In genomic region chr21:31343030-31343510, GRCh38 we compare ENCODE assay signal across 10 cellular contexts. TPM values are rescaled to one million over a fixed set of nuclear protein-coding genes. Genes with fewer than 3 reads are reported as not detected.
DNase-seq lines count a peak whose midpoint lies in the region; ATAC-seq, FAIRE-seq and TF ChIP-seq lines count a peak whose summit lies in the region.
"Had no signal": no experiment of that assay in that cellular context is flagged by ENCODE, and none has a peak within 500 bp of the region (broad histone marks: within the 10 kb centered on the region; RNA-seq: fewer than 3 reads in every experiment).

No MANE protein-coding gene starts in this region.

- no peaks in the 10 kb centered on the region for H4K20me1 ChIP-seq in keratinocyte (ENCODE audit: control insufficient read depth, extremely low read depth, insufficient read depth, low read length)

- H3K9me3 Mint-ChIP-seq in activated T-cell treated with anti-CD3 and anti-CD28 coated beads, Interleukin-2, amount 50 U/mL, for 72 hours: no peaks in the 10 kb centered on the region
- H3K9me3 Mint-ChIP-seq in brain: no peaks in the 10 kb centered on the region

- peak overlapping the region; percentile 82 for H2AFZ ChIP-seq in keratinocyte (ENCODE audit: control insufficient read depth, low read length)

- H3K9me1 ChIP-seq in keratinocyte (ENCODE audit: control insufficient read depth, extremely low read depth, insufficient read depth, low read length): no peaks in the 10 kb centered on the region

- H3K27me3 ChIP-seq in keratinocyte (ENCODE audit: control insufficient read depth, extremely low read depth, insufficient read depth, low read length) (no peaks in the 10 kb centered on the region), suprapubic skin (peaks cover 5% of the 10 kb centered on the region), HAP-1 (ENCODE audit: low read depth) (peaks cover 26% of the 10 kb centered on the region)

- peaks cover 6 to 8% of the 10 kb centered on the region in 2 donors for H3K36me3 Mint-ChIP-seq in activated T-cell treated with anti-CD3 and anti-CD28 coated beads, Interleukin-2, amount 50 U/mL, for 72 hours (ENCODE audit: insufficient read depth in 2 of 2)
- H3K36me3 Mint-ChIP-seq in brain: no peaks in the 10 kb centered on the region

- 42% methylated on average over 2 of the region's 2 CpGs for WGBS in suprapubic skin

- peak overlapping the region; percentile 67 to 86 (median 82) for H3K4me3 ChIP-seq in keratinocyte (ENCODE audit: control insufficient read depth in 2 of 3, extremely low read depth in 1 of 3, insufficient read depth in 2 of 3, low read depth in 1 of 3, low read length in 3 of 3)
- H3K4me3 ChIP-seq in suprapubic skin: peak overlapping the region; percentile 60
- no peak overlapping the region for H3K4me3 ChIP-seq in HAP-1

- peak overlapping the region; percentile 88 for H3K9ac ChIP-seq in keratinocyte (ENCODE audit: control insufficient read depth, extremely low read depth, insufficient read depth, low read length)

- FAIRE-seq in keratinocyte (lab: Jason Lieb, UNC): no peak

- H3K9me3 ChIP-seq in keratinocyte (ENCODE audit: control insufficient read depth, low read depth, low read length) (no peaks in the 10 kb centered on the region), suprapubic skin (no peaks in the 10 kb centered on the region), HAP-1 (no peaks in the 10 kb centered on the region)

- H3K27ac ChIP-seq in keratinocyte (ENCODE audit: control insufficient read depth, insufficient read depth, low read length) (peak overlapping the region; percentile 78), suprapubic skin (peak overlapping the region; percentile 76)

- H3K27me3 Mint-ChIP-seq in activated T-cell treated with anti-CD3 and anti-CD28 coated beads, Interleukin-2, amount 50 U/mL, for 72 hours (ENCODE audit: low read depth): no peaks in the 10 kb centered on the region
- peaks cover 53% of the 10 kb centered on the region for H3K27me3 Mint-ChIP-seq in brain

- H3K4me2 ChIP-seq in keratinocyte (ENCODE audit: control insufficient read depth, extremely low read depth, insufficient read depth, low read depth, low read length): peak overlapping the region; percentile 97

- H3K4me1 Mint-ChIP-seq in activated T-cell treated with anti-CD3 and anti-CD28 coated beads, Interleukin-2, amount 50 U/mL, for 72 hours (ENCODE audit: low read depth): peaks cover 82% of the 10 kb centered on the region
- peaks cover 40% of the 10 kb centered on the region for H3K4me1 Mint-ChIP-seq in brain

- no peak for TF ChIP-seq POLR2A in suprapubic skin (IDR thresholded peaks at IDR 0.05)

- peak overlapping the region; percentile 87 for H3K27ac Mint-ChIP-seq in activated T-cell treated with anti-CD3 and anti-CD28 coated beads, Interleukin-2, amount 50 U/mL, for 72 hours
- H3K27ac Mint-ChIP-seq in brain: peak overlapping the region in 1 of 5 experiments; percentile 54

- in situ Hi-C loops in HAP-1 (cut with MboI; ENCODE audit: low sequenced_read_pairs): loop anchor here (10.0 kb wide), 1 partner anchor 262 kb away; no protein-coding TSS in a partner anchor
- in situ Hi-C loops in KBM-7 (cut with MboI; ENCODE audit: low pct_unique_long_range_greater_than_20kb, low sequenced_read_pairs): no loop called here

- DNase-seq in activated T-cell treated with anti-CD3 and anti-CD28 coated beads, Interleukin-2, amount 50 U/mL, for 72 hours: no peak
- no peak for DNase-seq in activated T-cell treated with anti-CD3 and anti-CD28 coated beads, Interleukin-2, amount 50 U/mL, for 1 hour
- DNase-seq in keratinocyte (ENCODE audit: low read depth, low spot score): no peak
- DNase-seq in suprapubic skin (ENCODE audit: low spot score in 2 of 2): no peak
- DNase-seq in HAP-1 (ENCODE audit: low spot score in 2 of 2): no peak
- no peak for DNase-seq in KBM-7
- no peak for DNase-seq in NCI-H748 (lab: John Stamatoyannopoulos, UW; ENCODE audit: unreplicated experiment)
- DNase-seq: NCI-H1105 treated with DMSO at 0.1 percent for 48 hours, SIG-M5 had no signal

- dilution Hi-C loops in keratinocyte (cut with MboI; ENCODE audit: extremely low pct_ligation_motif_present, low sequenced_read_pairs): no loop called here

- TF ChIP-seq EP300 in suprapubic skin (IDR thresholded peaks at IDR 0.05): no peak

- H3K79me2 ChIP-seq in keratinocyte (ENCODE audit: control insufficient read depth, insufficient read depth, low read length): peaks cover 2% of the 10 kb centered on the region

- TF ChIP-seq CTCF in brain (conservative IDR thresholded peaks at IDR 0.05) (no peak), keratinocyte (optimal IDR thresholded peaks at IDR 0.05 in 1 of 3, IDR thresholded peaks at IDR 0.05 in 1 of 3, conservative IDR thresholded peaks at IDR 0.05 in 1 of 3; ENCODE audit: extremely low read depth in 1 of 3, insufficient read depth in 2 of 3, low read length in 3 of 3) (no peak), suprapubic skin (IDR thresholded peaks at IDR 0.05) (no peak)

- peaks cover 22% of the 10 kb centered on the region for H3K4me1 ChIP-seq in keratinocyte (ENCODE audit: control insufficient read depth, extremely low read depth, insufficient read depth, low read length)
- H3K4me1 ChIP-seq in suprapubic skin: peaks cover 31% of the 10 kb centered on the region
- no peaks in the 10 kb centered on the region for H3K4me1 ChIP-seq in HAP-1

- H3K4me3 Mint-ChIP-seq in activated T-cell treated with anti-CD3 and anti-CD28 coated beads, Interleukin-2, amount 50 U/mL, for 72 hours: peak overlapping the region; percentile 94 to 98
- H3K4me3 Mint-ChIP-seq in brain: peak overlapping the region; percentile 86 to 93 (median 90)

- ATAC-seq in activated T-cell treated with anti-CD3 and anti-CD28 coated beads, Interleukin-2, amount 50 U/mL, for 72 hours (replicated peaks in 1 of 2): no peak

- H3K36me3 ChIP-seq in keratinocyte (ENCODE audit: control insufficient read depth in 2 of 2, extremely low read depth in 1 of 2, insufficient read depth in 2 of 2, low read length in 2 of 2): no peaks in the 10 kb centered on the region
- H3K36me3 ChIP-seq in suprapubic skin: no peaks in the 10 kb centered on the region
- no peaks in the 10 kb centered on the region for H3K36me3 ChIP-seq in HAP-1 (replicated peaks)

RNA-seq across cellular contexts. Expression of gene TIAM1, which starts 1.0 kb away (rescaled TPM):
- total RNA-seq in activated T-cell treated with anti-CD3 and anti-CD28 coated beads, Interleukin-2, amount 50 U/mL, for 72 hours: 10 to 100 TPM; 62.2 to 63.7 TPM
- 47.1 TPM for polyA plus RNA-seq in brain (ENCODE audit: insufficient read depth, low read depth, low replicate concordance)
- polyA plus RNA-seq in keratinocyte: 8.3 to 10.7 TPM (median 9.4 TPM) in 3 replicates
- polyA plus RNA-seq in keratinocyte (2011; ENCODE audit: low read depth): 21.2 TPM
- 7.6 and 7.7 TPM in 2 replicates for polyA plus RNA-seq in keratinocyte (2011; cell fraction: cytosol; rRNA removed)
- 16.5 and 18.7 TPM in 2 replicates for polyA plus RNA-seq in keratinocyte (2011; cell fraction: nucleus; rRNA removed)
- 10.2 and 28.6 TPM in 2 replicates for polyA plus RNA-seq in keratinocyte (2012; ENCODE audit: low replicate concordance)
- 36.9 to 62.9 TPM (median 48.1 TPM) in 3 replicates for polyA minus RNA-seq in keratinocyte
- 24.0 TPM for polyA minus RNA-seq in keratinocyte (2011; cell fraction: cytosol; rRNA and poly(A)+ RNA removed)
- polyA minus RNA-seq in keratinocyte (2011; cell fraction: nucleus; rRNA and poly(A)+ RNA removed): 30.3 and 50.9 TPM in 2 replicates
- total RNA-seq in suprapubic skin: 100 to 1,000 TPM in 1 of 4 donors, 10 to 100 TPM in 3; 71.9 to 135 (median 87.9) TPM
